ENCODE assay signal across 24 cellular contexts in genomic region chr2:86775323-86775722, GRCh38.
"Had no signal": no experiment of that assay in that cellular context is flagged by ENCODE, and none has a peak within 500 bp of the region (broad histone marks: within the 10 kb centered on the region; RNA-seq: fewer than 3 reads in every experiment).

No MANE protein-coding gene starts in this region.

- H3K4me3 ChIP-seq: SK-N-MC had no signal

- DNase-seq: activated CD4-positive, alpha-beta memory T cell treated with anti-CD3 and anti-CD28 coated beads, Interleukin-2, amount 10 ng/mL, durations not matched to agents 7 days and 5 days; activated CD4-positive, alpha-beta T cell treated with anti-CD3 and anti-CD28 coated beads for 36 hours; activated CD4-positive, alpha-beta T cell treated with anti-CD3 and anti-CD28 coated beads, Interleukin-2, amount 50 U/mL, for 1 hour; activated effector memory CD4-positive, alpha-beta T cell treated with Interleukin-2 at 50 U/mL for 16 hours; activated naive CD4-positive, alpha-beta T cell; activated T-cell treated with anti-CD3 and anti-CD28 coated beads for 4 hours; aorta; cerebellar nuclear complex; Karpas-422; MM.1S; NCI-H1105; NCI-H1436; NCI-H1694 treated with DMSO at 0.1 percent for 48 hours; NCI-H2029 treated with DMSO at 0.1 percent for 48 hours; NCI-H510A treated with DMSO at 0.1 percent for 48 hours; NCI-H69; NK-92 treated with Interleukin-12 subunit alpha and Interleukin-12 subunit beta, amount 100 ng/mL, for 24 hours; T-cell; T-helper 2 cell; T1000; WERI-Rb-1 had no signal

- H3K27ac ChIP-seq: SK-N-MC, WERI-Rb-1 had no signal

- FAIRE-seq: bronchial epithelial cell, TTC549 had no signal

- ATAC-seq: activated CD4-positive, alpha-beta T cell treated with anti-CD3 and anti-CD28 coated beads for 36 hours; T-cell had no signal
